16 cellular contexts compared by ENCODE assay signal in genomic region chr6:15775741-15776140, GRCh38.
"Had no signal": no experiment of that assay in that cellular context is flagged by ENCODE, and none has a peak within 500 bp of the region (broad histone marks: within the 10 kb centered on the region; RNA-seq: fewer than 3 reads in every experiment).

No MANE protein-coding gene starts in this region.

- H3K9me3 Mint-ChIP-seq: mesothelial cell of epicardium, nephron progenitor cell had no signal

- H3K27me3 ChIP-seq: gastroesophageal sphincter, heart left ventricle, left lung, spleen, tibial nerve, vagina had no signal

- DNase-seq: activated CD4-positive, CD25-positive, alpha-beta regulatory T cell; amniotic stem cell; effector CD4-positive, alpha-beta T cell; heart left ventricle; left lung; nephron progenitor cell; nucleus accumbens; retina; SK-N-SH; spleen; stimulated activated naive CD4-positive, alpha-beta T cell treated with Interleukin-2 at 50 U/mL for 16 hours; T-helper 9 cell had no signal

- H3K4me3 Mint-ChIP-seq: mesothelial cell of epicardium, nephron progenitor cell had no signal

- H3K36me3 Mint-ChIP-seq: mesothelial cell of epicardium had no signal

- ATAC-seq: gastroesophageal sphincter, heart left ventricle, left lung had no signal

- H3K4me1 ChIP-seq: gastroesophageal sphincter, heart left ventricle, left lung, spleen, tibial nerve, vagina had no signal

- H3K4me3 ChIP-seq: gastroesophageal sphincter, heart left ventricle, left lung, spleen, tibial nerve, vagina had no signal

- H3K27ac Mint-ChIP-seq: mesothelial cell of epicardium, nephron progenitor cell had no signal

- H3K9me3 ChIP-seq: gastroesophageal sphincter, heart left ventricle, left lung, SK-N-SH, spleen, tibial nerve, vagina had no signal

- H3K36me3 ChIP-seq: gastroesophageal sphincter, heart left ventricle, left lung, spleen, tibial nerve, vagina had no signal
